12 cellular contexts compared by ENCODE assay signal in genomic region chr1:147580200-147580557, GRCh38. TPM values are rescaled to one million over a fixed set of nuclear protein-coding genes. Genes with fewer than 3 reads are reported as not detected.
DNase-seq lines count a peak whose midpoint lies in the region; ATAC-seq and TF ChIP-seq lines count a peak whose summit lies in the region.
"Had no signal": no experiment of that assay in that cellular context is flagged by ENCODE, and none has a peak within 500 bp of the region (broad histone marks: within the 10 kb centered on the region; RNA-seq: fewer than 3 reads in every experiment).

No MANE protein-coding gene starts in this region.

- no peak overlapping the region for H3K9ac ChIP-seq in parathyroid adenoma

- 74 to 83% methylated on average over 3 of the region's 3 CpGs for WGBS in gastroesophageal sphincter (ENCODE audit: low coverage in 1 of 2), 2 donors

- no peak overlapping the region for H3K4me2 ChIP-seq in parathyroid adenoma (ENCODE audit: low read length)

- no peak for ATAC-seq in gastroesophageal sphincter

- TF ChIP-seq EP300 in gastroesophageal sphincter (IDR thresholded peaks at IDR 0.05) = no peak

- no peak overlapping the region for H2AFZ ChIP-seq in parathyroid adenoma

- H3K27me3 ChIP-seq in parathyroid adenoma (ENCODE audit: control insufficient read depth, insufficient read depth, low read length) (no peaks in the 10 kb centered on the region), gastroesophageal sphincter (no peaks in the 10 kb centered on the region)

- H3K4me1 ChIP-seq in parathyroid adenoma = peaks cover 6% of the 10 kb centered on the region
- H3K4me1 ChIP-seq in gastroesophageal sphincter = peaks cover 0 to 53% (median 8%) of the 10 kb centered on the region in 3 donors
- H3K4me1 ChIP-seq: SJSA1 had no signal

- H3K36me3 ChIP-seq in parathyroid adenoma (ENCODE audit: control insufficient read depth, insufficient read depth, low read length) (no peaks in the 10 kb centered on the region), gastroesophageal sphincter (no peaks in the 10 kb centered on the region)
- H3K36me3 ChIP-seq: SJSA1 had no signal

- H3K4me3 ChIP-seq in parathyroid adenoma (ENCODE audit: low read depth, low read length) = no peak overlapping the region
- H3K4me3 ChIP-seq in gastroesophageal sphincter = no peak overlapping the region
- H3K4me3 ChIP-seq: coronary artery, SJSA1 had no signal

- peaks cover 5% of the 10 kb centered on the region for H3K79me2 ChIP-seq in parathyroid adenoma

- TF ChIP-seq CTCF in parathyroid adenoma (IDR thresholded peaks at IDR 0.05) (no peak), gastroesophageal sphincter (IDR thresholded peaks at IDR 0.05) (no peak)

- DNase-seq in NOMO-1 (lab: John Stamatoyannopoulos, UW; ENCODE audit: unreplicated experiment in 2 of 2) (peak; percentile 6 to 42), NOMO-1 treated with dmso at 0.1 percent for 144 hours (lab: John Stamatoyannopoulos, UW; ENCODE audit: unreplicated experiment) (no peak), NCI-H187 (lab: John Stamatoyannopoulos, UW) (peak; percentile 69 to 81), occipital lobe (lab: John Stamatoyannopoulos, UW) (no peak), NCI-H2171 treated with DMSO at 0.1 percent for 48 hours (lab: John Stamatoyannopoulos, UW) (no peak)
- peak; percentile 48 for DNase-seq in central memory CD4-positive, alpha-beta T cell
- DNase-seq: hippocampal formation, NCI-H345 had no signal

- no peak for TF ChIP-seq POLR2A in gastroesophageal sphincter (IDR thresholded peaks at IDR 0.05)

- H3K27ac ChIP-seq in parathyroid adenoma (peak overlapping the region; percentile 42), gastroesophageal sphincter (peak overlapping the region in 2 of 4 donors; percentile 33 to 45)
- H3K27ac ChIP-seq: coronary artery, SJSA1 had no signal

- H3K9me3 ChIP-seq in parathyroid adenoma (ENCODE audit: control insufficient read depth, low read length) = no peaks in the 10 kb centered on the region
- H3K9me3 ChIP-seq in gastroesophageal sphincter = no peaks in the 10 kb centered on the region

RNA-seq across cellular contexts. Expression of gene BCL9, which starts 38.9 kb away (rescaled TPM):
- total RNA-seq in gastroesophageal sphincter = 10 to 100 TPM; 21.4 to 53.0 (median 30.5) TPM
- total RNA-seq in occipital lobe = 14.7 TPM

Comparison
In these comparisons a context has a peak if more than half of its experiments do, and no peak if none do; other contexts are left out.
1. DNase-seq: peak in NOMO-1 (2 of 2), NCI-H187 (2 of 2) and central memory CD4-positive, alpha-beta T cell (single experiment); none in NOMO-1 treated with dmso at 0.1 percent for 144 hours (single experiment), occipital lobe (single experiment) and NCI-H2171 treated with DMSO at 0.1 percent for 48 hours (single experiment).